ENCODE assay signal across 8 cellular contexts in the genomic region with DNA sequence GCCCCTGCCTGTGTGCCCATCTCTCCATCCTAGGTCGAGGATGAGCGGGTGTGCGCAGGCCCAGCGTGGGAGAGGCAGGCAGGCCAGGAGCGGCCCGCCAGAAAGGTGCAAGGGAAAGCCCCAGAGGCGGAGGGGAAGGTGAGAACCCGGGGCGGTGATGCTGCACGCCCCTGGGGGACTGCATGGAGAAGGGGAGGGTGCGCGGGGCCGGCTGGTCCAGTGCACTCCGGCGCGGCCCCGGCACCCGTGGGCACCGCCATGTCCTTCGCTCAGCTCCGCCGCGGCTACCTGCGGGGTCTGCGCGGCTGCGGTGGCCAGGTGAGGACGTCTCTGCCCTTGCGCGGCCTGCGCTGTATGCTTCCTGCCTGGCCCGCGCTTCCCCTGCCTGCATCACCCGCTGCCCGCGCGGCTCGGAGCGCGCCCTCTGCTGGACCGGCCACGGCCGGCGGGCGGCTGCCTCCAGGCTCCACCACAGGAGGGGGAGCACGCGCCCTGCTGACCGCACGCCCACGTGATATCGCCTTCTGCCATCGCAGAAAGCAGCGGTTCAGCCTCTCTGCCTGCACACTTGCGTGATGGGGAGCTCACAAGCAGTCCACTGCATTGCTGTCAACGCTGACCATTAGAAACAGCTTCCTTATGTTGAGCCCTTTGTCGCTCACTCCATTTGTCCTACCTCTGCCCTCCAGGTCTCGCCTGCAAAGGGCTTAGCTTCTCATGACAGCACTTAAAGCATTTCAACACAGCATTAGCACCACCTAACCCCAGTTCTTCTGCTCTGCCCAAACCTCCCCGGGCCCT.
DNase-seq lines count a peak whose midpoint lies in the region; ATAC-seq lines count a peak whose summit lies in the region.

No MANE protein-coding gene starts in this region.

- peak overlapping the region; percentile 50 for H3K9ac ChIP-seq in mesenchymal stem cell (ENCODE audit: low read length)

- peak overlapping the region; percentile 42 to 46 for H3K4me3 ChIP-seq in mesenchymal stem cell (ENCODE audit: insufficient read depth in 1 of 2, low read depth in 1 of 2, low read length in 2 of 2)

- POLR2A ChIA-PET in activated CD4-positive, alpha-beta memory T cell treated with anti-CD3 and anti-CD28 coated beads for 36 hours (lab: Charles Lee): no interaction called here

- H3K4me3 Mint-ChIP-seq in activated CD4-positive, alpha-beta memory T cell treated with anti-CD3 and anti-CD28 coated beads for 36 hours: no peak overlapping the region

- H3K14ac ChIP-seq in mesenchymal stem cell (ENCODE audit: low read length in 2 of 2): peak overlapping the region in 1 of 2 experiments; percentile 35

- peak; percentile 78 for ATAC-seq in GM21786 (IDR thresholded peaks at IDR 0.05; ENCODE audit: unreplicated experiment)

- DNase-seq in ELR (ENCODE audit: low read depth) (peak; percentile 64), Kasumi-1 (lab: John Stamatoyannopoulos, UW) (peak; percentile 44 to 45), mesenchymal stem cell (peak; percentile 79), NCI-H1694 (lab: John Stamatoyannopoulos, UW) (no peak)
- peak; percentile 82 for DNase-seq in activated CD4-positive, alpha-beta memory T cell treated with anti-CD3 and anti-CD28 coated beads for 36 hours
- DNase-seq in effector CD4-positive, alpha-beta T cell: peak; percentile 8
- DNase-seq in stimulated activated CD8-positive, alpha-beta memory T cell treated with anti-CD3 and anti-CD28 coated beads, Interleukin-12 subunit alpha, Interleukin-12 subunit beta, amount 100 ng/mL, for 4 hours (ENCODE audit: low read depth): peak; percentile 37

- H3K9me3 ChIP-seq in mesenchymal stem cell (ENCODE audit: control insufficient read depth, low read length): no peaks in the 10 kb centered on the region

- peak overlapping the region; percentile 56 for H3K4me2 ChIP-seq in mesenchymal stem cell (ENCODE audit: low read length, poor library complexity, severe bottlenecking)

- H2BK12ac ChIP-seq in mesenchymal stem cell (ENCODE audit: low read length in 2 of 2): peak overlapping the region; percentile 63 to 85

- H2BK5ac ChIP-seq in mesenchymal stem cell (ENCODE audit: low read depth, low read length, poor library complexity, severe bottlenecking): no peak overlapping the region

- H2BK120ac ChIP-seq in mesenchymal stem cell (ENCODE audit: low read depth, low read length): peak overlapping the region; percentile 71

- peak overlapping the region; percentile 37 for H2AK5ac ChIP-seq in mesenchymal stem cell (ENCODE audit: low read length, severe bottlenecking)

- no peaks in the 10 kb centered on the region for H3K36me3 ChIP-seq in mesenchymal stem cell (ENCODE audit: control insufficient read depth in 1 of 2, insufficient read depth in 2 of 2, low read depth in 1 of 2, low read length in 2 of 2)

- CTCF ChIA-PET in activated CD4-positive, alpha-beta memory T cell treated with anti-CD3 and anti-CD28 coated beads for 36 hours (lab: Charles Lee): interaction anchor here (0.7 to 1.5 kb wide), 7 partner anchors 10 to 642 kb away, joined by 3 to 6 read pairs (median 3); no protein-coding TSS in a partner anchor

- WGBS in mesenchymal stem cell: 11% methylated on average over 54 of the region's 58 CpGs

- peak overlapping the region; percentile 95 for H4K8ac ChIP-seq in mesenchymal stem cell (ENCODE audit: low read length)

- no peaks in the 10 kb centered on the region for H3K79me1 ChIP-seq in mesenchymal stem cell (replicated peaks; ENCODE audit: low read length, poor library complexity, severe bottlenecking)

- H3K36me3 Mint-ChIP-seq in activated CD4-positive, alpha-beta memory T cell treated with anti-CD3 and anti-CD28 coated beads for 36 hours: no peaks in the 10 kb centered on the region

- no peak overlapping the region for H3K27ac Mint-ChIP-seq in activated CD4-positive, alpha-beta memory T cell treated with anti-CD3 and anti-CD28 coated beads for 36 hours

- no peaks in the 10 kb centered on the region for H3K9me3 Mint-ChIP-seq in activated CD4-positive, alpha-beta memory T cell treated with anti-CD3 and anti-CD28 coated beads for 36 hours

- H3K18ac ChIP-seq in mesenchymal stem cell (ENCODE audit: low read depth in 1 of 2, low read length in 2 of 2): peak overlapping the region; percentile 88 to 93

- peak overlapping the region in 1 of 2 experiments; percentile 78 for H3K23ac ChIP-seq in mesenchymal stem cell (ENCODE audit: low read length in 2 of 2)

- peak overlapping the region; percentile 96 for H4K91ac ChIP-seq in mesenchymal stem cell (ENCODE audit: low read length)

- H3K4me1 ChIP-seq in mesenchymal stem cell (ENCODE audit: control insufficient read depth, insufficient read depth, low read depth, low read length): peaks cover 14% of the 10 kb centered on the region

- no peaks in the 10 kb centered on the region for H3K27me3 ChIP-seq in mesenchymal stem cell (ENCODE audit: control insufficient read depth in 1 of 2, insufficient read depth in 1 of 2, low read length in 2 of 2)

- intact Hi-C loops in activated CD4-positive, alpha-beta memory T cell treated with anti-CD3 and anti-CD28 coated beads for 36 hours (cut with micrococcal nuclease): loop anchor here (1.0 kb wide), 2 partner anchors 621 to 640 kb away; no protein-coding TSS in a partner anchor

- no peak overlapping the region for H2BK15ac ChIP-seq in mesenchymal stem cell (ENCODE audit: low read depth, poor library complexity, severe bottlenecking)

- H3K27me3 Mint-ChIP-seq in activated CD4-positive, alpha-beta memory T cell treated with anti-CD3 and anti-CD28 coated beads for 36 hours: peaks cover 9% of the 10 kb centered on the region

- H3K27ac ChIP-seq in mesenchymal stem cell (ENCODE audit: low read length, poor library complexity, severe bottlenecking): no peak overlapping the region

- peak overlapping the region; percentile 55 for H2AFZ ChIP-seq in mesenchymal stem cell (ENCODE audit: low read depth, low read length)

- H3K4me1 Mint-ChIP-seq in activated CD4-positive, alpha-beta memory T cell treated with anti-CD3 and anti-CD28 coated beads for 36 hours (ENCODE audit: low read depth): peaks cover 4% of the 10 kb centered on the region

- peak overlapping the region in 1 of 2 experiments; percentile 87 for H3K4ac ChIP-seq in mesenchymal stem cell (ENCODE audit: low read depth in 1 of 2, low read length in 2 of 2)
